ENCODE assay signal across 21 cellular contexts in the genomic region with DNA sequence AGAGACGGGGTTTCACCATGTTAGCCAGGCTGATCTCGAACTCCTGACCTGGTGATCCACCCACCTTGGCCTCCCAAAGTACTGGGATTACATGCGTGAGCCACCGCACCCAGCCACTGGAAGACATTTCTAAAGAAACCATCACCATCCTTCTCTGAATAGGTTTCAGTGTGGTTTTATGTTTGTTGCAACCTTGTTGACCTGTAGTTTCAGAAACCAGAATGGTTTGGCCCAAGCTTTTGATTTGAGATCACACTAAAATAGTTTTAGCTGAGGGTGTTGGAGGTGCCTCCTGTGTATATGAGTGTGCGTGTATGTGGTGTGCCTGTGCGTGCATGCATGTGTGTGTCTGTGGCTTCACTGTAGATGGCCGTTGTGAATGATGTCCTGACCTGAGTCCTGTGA. TPM values are rescaled to one million over a fixed set of nuclear protein-coding genes. Genes with fewer than 3 reads are reported as not detected.
A peak's percentile ranks its signal among the peaks of the same experiment; 100 is the strongest.
DNase-seq lines count a peak whose midpoint lies in the region; ATAC-seq, FAIRE-seq and TF ChIP-seq lines count a peak whose summit lies in the region.
"Had no signal": no experiment of that assay in that cellular context is flagged by ENCODE, and none has a peak within 500 bp of the region (broad histone marks: within the 10 kb centered on the region; RNA-seq: fewer than 3 reads in every experiment).

No MANE protein-coding gene starts in this region.

- peaks cover 87% of the 10 kb centered on the region for H3K79me2 ChIP-seq in GM12878 (ENCODE audit: control insufficient read depth, insufficient read depth, low read length)

- H3K4me3 ChIP-seq in CD4-positive, CD25-positive, alpha-beta regulatory T cell (ENCODE audit: low read depth, low read length) = no peak overlapping the region
- H3K4me3 ChIP-seq in GM12878 = no peak overlapping the region
- no peak overlapping the region for H3K4me3 ChIP-seq in small intestine (ENCODE audit: low read depth in 1 of 2, low read length in 2 of 2)
- H3K4me3 ChIP-seq: mucosa of descending colon, pancreas, skin epidermis, stomach had no signal

- H3K4me2 ChIP-seq in GM12878 (ENCODE audit: control insufficient read depth, insufficient read depth) = peak overlapping the region; percentile 45

- FAIRE-seq in GM12878 (lab: Jason Lieb, UNC) = no peak
- FAIRE-seq in small intestine (lab: Jason Lieb, UNC) = no peak
- FAIRE-seq: bronchial epithelial cell, H54, pancreas, urothelium cell line had no signal

- H4K20me1 ChIP-seq in GM12878 (ENCODE audit: control insufficient read depth, insufficient read depth) = no peaks in the 10 kb centered on the region

- H3K27ac Mint-ChIP-seq in CD4-positive, CD25-positive, alpha-beta regulatory T cell = peak overlapping the region; percentile 60 to 88 (median 70)
- H3K27ac Mint-ChIP-seq: activated B cell treated with CpG ODN at 0.5 μM for 24 hours had no signal

- in situ Hi-C loops in GM12878 (cut with MboI) (no loop called here), KBM-7 (cut with MboI; ENCODE audit: low pct_unique_long_range_greater_than_20kb, low sequenced_read_pairs) (no loop called here)

- POLR2A ChIA-PET in GM12878 (lab: Charles Lee) = interaction anchor here (10.1 to 27.0 kb wide), 2 partner anchors 11 to 17 kb away, joined by 271 to 545 read pairs; no protein-coding TSS in a partner anchor

- no peak for ATAC-seq in CD4-positive, CD25-positive, alpha-beta regulatory T cell (ENCODE audit: low read depth in 2 of 2)
- ATAC-seq in GM18868 (IDR thresholded peaks at IDR 0.05; ENCODE audit: unreplicated experiment) = peak; percentile 36
- ATAC-seq in GM12878 = peak; percentile 38
- no peak for ATAC-seq in HG02970 (IDR thresholded peaks at IDR 0.05; ENCODE audit: low FRiP score, unreplicated experiment)
- ATAC-seq: mucosa of descending colon, PC-3, SK-N-SH treated with all-trans-retinoic acid at 6 μM for 48 hours had no signal

- RAD21 ChIA-PET in GM12878 (lab: Charles Lee; ENCODE audit: unreplicated experiment) = interaction anchor here (0.9 to 11.0 kb wide), 7 partner anchors 6 to 86 kb away, joined by 4 to 200 read pairs (median 32); no protein-coding TSS in a partner anchor

- H3K4me1 Mint-ChIP-seq in CD4-positive, CD25-positive, alpha-beta regulatory T cell = peaks cover 32 to 98% (median 71%) of the 10 kb centered on the region in 4 donors

- H3K27ac ChIP-seq in CD4-positive, CD25-positive, alpha-beta regulatory T cell (ENCODE audit: insufficient read depth, low read length, poor library complexity, severe bottlenecking) = no peak overlapping the region
- H3K27ac ChIP-seq in KOPT-K1 (ENCODE audit: low read depth, low read length, poor library complexity, severe bottlenecking) (peak overlapping the region; percentile 70), GM12878 (ENCODE audit: control insufficient read depth, insufficient read depth) (peak overlapping the region; percentile 88), small intestine (ENCODE audit: low read depth in 1 of 2, low read length in 1 of 2) (no peak overlapping the region)
- H3K27ac ChIP-seq: pancreas, skin epidermis, stomach had no signal

- TF ChIP-seq EP300 in GM12878 (IDR thresholded peaks at IDR 0.05; ENCODE audit: borderline replicate concordance in 1 of 2, control insufficient read depth in 1 of 2, low read depth in 2 of 2, low read length in 2 of 2) = peak; percentile 70 to 90; a peak in 3 of 4 replicates

- H3K36me3 ChIP-seq in CD4-positive, CD25-positive, alpha-beta regulatory T cell (ENCODE audit: control insufficient read depth, insufficient read depth, low read length) = no peaks in the 10 kb centered on the region
- H3K36me3 ChIP-seq in KOPT-K1 (ENCODE audit: insufficient read depth, low read length) (no peaks in the 10 kb centered on the region), GM12878 (ENCODE audit: control insufficient read depth in 2 of 2, insufficient read depth in 2 of 2, low read length in 1 of 2) (peaks cover 0 to 13% of the 10 kb centered on the region in 2 experiments; a peak in 2 of 4 replicates), small intestine (ENCODE audit: control insufficient read depth in 2 of 2, insufficient read depth in 2 of 2, low read length in 2 of 2) (no peaks in the 10 kb centered on the region)
- H3K36me3 ChIP-seq: pancreas had no signal

- no peaks in the 10 kb centered on the region for H3K27me3 ChIP-seq in CD4-positive, CD25-positive, alpha-beta regulatory T cell (ENCODE audit: control insufficient read depth, insufficient read depth, low read length)
- no peaks in the 10 kb centered on the region; a peak in 1 of 4 replicates for H3K27me3 ChIP-seq in GM12878 (replicated peaks in 1 of 2; ENCODE audit: control insufficient read depth in 2 of 2, insufficient read depth in 2 of 2, low read length in 1 of 2)
- no peaks in the 10 kb centered on the region for H3K27me3 ChIP-seq in small intestine (ENCODE audit: control insufficient read depth in 2 of 2, insufficient read depth in 2 of 2, low read length in 2 of 2)
- H3K27me3 ChIP-seq: pancreas, stomach had no signal

- peaks cover 98% of the 10 kb centered on the region for H3K4me1 ChIP-seq in CD4-positive, CD25-positive, alpha-beta regulatory T cell (ENCODE audit: control insufficient read depth, insufficient read depth, low read length, poor library complexity, severe bottlenecking)
- H3K4me1 ChIP-seq in GM12878 (ENCODE audit: control insufficient read depth, insufficient read depth, low read length) (peaks cover 92% of the 10 kb centered on the region), small intestine (ENCODE audit: control insufficient read depth in 2 of 2, insufficient read depth in 1 of 2, low read depth in 1 of 2, low read length in 1 of 2) (peaks cover 0 to 20% of the 10 kb centered on the region in 2 donors)

- no peak for TF ChIP-seq CTCF in GM12878 (IDR thresholded peaks at IDR 0.05 in 2 of 3, conservative IDR thresholded peaks at IDR 0.05 in 1 of 3; ENCODE audit: control insufficient read depth in 2 of 3, extremely low read depth in 1 of 3, insufficient read depth in 1 of 3, low read depth in 3 of 3, low read length in 3 of 3)

- 45% methylated on average over 7 of the region's 7 CpGs for WGBS in GM12878 (ENCODE audit: insufficient coverage, insufficient replicate concordance, low lambda C conversion rate, missing lambda C conversion rate)
- 65 to 91% (median 77%) methylated on average over 7 of the region's 7 CpGs for WGBS in small intestine, 3 donors

- SMC1A ChIA-PET in GM12878 (lab: Charles Lee; ENCODE audit: uncharacterized antibody, unreplicated experiment) = interaction anchor here (0.8 to 28.2 kb wide), 9 partner anchors 10 to 247 kb away, joined by 3 to 816 read pairs (median 5); a partner anchor contains a TSS

- DNase-seq in CD4-positive, CD25-positive, alpha-beta regulatory T cell = peak in 1 of 3 donors; percentile 47
- DNase-seq in GM12878 (ENCODE audit: low read depth, low spot score) (no peak), H4 (ENCODE audit: low spot score) (no peak), KBM-7 (no peak), small intestine (no peak)
- DNase-seq: activated B cell treated with CpG ODN at 0.5 μM for 24 hours, hippocampal formation, mucosa of descending colon, NCI-H2029, NCI-H524, PC-3 had no signal

- peak; percentile 25; the same call in 1 of the 2 replicates for TF ChIP-seq RAD21 in GM12878 (IDR thresholded peaks at IDR 0.05; ENCODE audit: insufficient read depth, low read depth, low read length)

- no peak overlapping the region for H2AFZ ChIP-seq in GM12878 (ENCODE audit: control insufficient read depth, low read depth, low read length)

- peaks cover 12% of the 10 kb centered on the region for H3K36me3 Mint-ChIP-seq in CD4-positive, CD25-positive, alpha-beta regulatory T cell

- no peaks in the 10 kb centered on the region for H3K9me3 ChIP-seq in CD4-positive, CD25-positive, alpha-beta regulatory T cell (ENCODE audit: control insufficient read depth in 2 of 2, low read length in 2 of 2)
- H3K9me3 ChIP-seq in KOPT-K1 (ENCODE audit: insufficient read depth, low read length, poor library complexity, severe bottlenecking) (no peaks in the 10 kb centered on the region), GM12878 (replicated peaks; ENCODE audit: control insufficient read depth, insufficient read depth, low read length) (no peaks in the 10 kb centered on the region), small intestine (ENCODE audit: control insufficient read depth, low read depth) (no peaks in the 10 kb centered on the region)
- H3K9me3 ChIP-seq: mucosa of descending colon, pancreas, stomach had no signal

- intact Hi-C loops in GM12878 (cut with micrococcal nuclease; ENCODE audit: unreplicated experiment) = no loop called here

- H3K9me3 Mint-ChIP-seq in CD4-positive, CD25-positive, alpha-beta regulatory T cell = no peaks in the 10 kb centered on the region
- H3K9me3 Mint-ChIP-seq: activated B cell treated with CpG ODN at 0.5 μM for 24 hours had no signal

- no peaks in the 10 kb centered on the region for H3K27me3 Mint-ChIP-seq in CD4-positive, CD25-positive, alpha-beta regulatory T cell
- H3K27me3 Mint-ChIP-seq: activated B cell treated with CpG ODN at 0.5 μM for 24 hours had no signal

- peak overlapping the region; percentile 22 to 84 (median 69) for H3K4me3 Mint-ChIP-seq in CD4-positive, CD25-positive, alpha-beta regulatory T cell
- H3K4me3 Mint-ChIP-seq: activated B cell treated with CpG ODN at 0.5 μM for 24 hours had no signal

- no TSS peak for BruUV-seq in GM12878 (replicated peaks; lab: Mats Ljungman, UMichigan)

- peak overlapping the region; percentile 39; the same call in 1 of the 2 replicates for H3K9ac ChIP-seq in GM12878 (ENCODE audit: control insufficient read depth, insufficient read depth, low read length)

- TF ChIP-seq POLR2A in GM12878 (IDR thresholded peaks at IDR 0.05; ENCODE audit: low read depth, low read length) = peak; percentile 43; the same call in 1 of the 2 replicates

- CTCF ChIA-PET in GM12878 (lab: Yijun Ruan, JAX) = interaction anchor here (0.6 to 3.7 kb wide), 16 partner anchors 9 to 98 kb away, joined by 3 to 20 read pairs (median 4); no protein-coding TSS in a partner anchor

RNA-seq across cellular contexts. Expression of a gene that starts 26.2 kb away (rescaled TPM):
- total RNA-seq in CD4-positive, CD25-positive, alpha-beta regulatory T cell = 106 TPM
- 10 to 100 TPM; 27.9 to 36.3 (median 30.7) TPM for polyA plus RNA-seq in CD4-positive, CD25-positive, alpha-beta regulatory T cell
- 373 and 420 TPM in 2 replicates for total RNA-seq in GM12878 (2013; cell fraction: nucleolus; rRNA removed)
- total RNA-seq in GM12878 (2014; rRNA removed) (37.9 and 42.8 TPM in 2 replicates), GM12878 (2014; rRNA removed; fragmentation: Illumina TruSeq; extraction: Trizol) (24.0 and 24.1 TPM in 2 replicates), GM12878 (2021) (54.0 and 62.3 TPM in 2 replicates)
- 10.5 TPM for polyA plus RNA-seq in GM12878 (2011; ENCODE audit: low read depth)
- polyA plus RNA-seq in GM12878 (2011; rRNA removed) (30.8 and 46.4 TPM in 2 replicates), GM12878 (2014; fragmentation: Illumina TruSeq; extraction: Trizol) (20.4 and 27.4 TPM in 2 replicates), GM12878 (2014; fragmentation: Nextera tagmentation; extraction: Ambion mirVana) (1 to 10 TPM; 4.7 to 6.2 TPM), GM12878 (2014; rRNA removed) (32.7 and 40.3 TPM in 2 replicates), GM12878 (2016; fragmentation: Nextera tagmentation; extraction: Ambion mirVana) (10 to 100 TPM; 41.1 to 45.9 TPM), small intestine (1 to 10 TPM; 1.6 to 6.1 (median 2.2) TPM)
- polyA plus RNA-seq in GM12878 (2011; cell fraction: cytosol; rRNA removed) = 45.8 and 56.6 TPM in 2 replicates
- polyA plus RNA-seq in GM12878 (2011; cell fraction: nucleus; rRNA removed) = 403 and 492 TPM in 2 replicates
- 19.7 and 20.5 TPM in 2 replicates for polyA plus RNA-seq in GM12878 (2012)
- 220 and 303 TPM in 2 replicates for polyA minus RNA-seq in GM12878 (2011; rRNA and poly(A)+ RNA removed)
- polyA minus RNA-seq in GM12878 (2011; cell fraction: cytosol; rRNA and poly(A)+ RNA removed) = 32.1 and 33.5 TPM in 2 replicates
- polyA minus RNA-seq in GM12878 (2011; cell fraction: nucleus; rRNA and poly(A)+ RNA removed) = 290 and 381 TPM in 2 replicates
- 11.0 and 11.2 TPM in 2 replicates for total RNA-seq in H4 (2014; rRNA removed; shearing (Covaris generic))

Comparison
In these comparisons a context has a peak if more than half of its experiments do, and no peak if none do; other contexts are left out.
1. ATAC-seq: peak in GM18868 (single experiment) and GM12878 (single experiment); none in CD4-positive, CD25-positive, alpha-beta regulatory T cell (0 of 2) and HG02970 (single experiment).
2. H3K27ac ChIP-seq: peak in KOPT-K1 (single experiment) and GM12878 (single experiment); none in CD4-positive, CD25-positive, alpha-beta regulatory T cell (single experiment) and small intestine (0 of 2).